In the genomic region with DNA sequence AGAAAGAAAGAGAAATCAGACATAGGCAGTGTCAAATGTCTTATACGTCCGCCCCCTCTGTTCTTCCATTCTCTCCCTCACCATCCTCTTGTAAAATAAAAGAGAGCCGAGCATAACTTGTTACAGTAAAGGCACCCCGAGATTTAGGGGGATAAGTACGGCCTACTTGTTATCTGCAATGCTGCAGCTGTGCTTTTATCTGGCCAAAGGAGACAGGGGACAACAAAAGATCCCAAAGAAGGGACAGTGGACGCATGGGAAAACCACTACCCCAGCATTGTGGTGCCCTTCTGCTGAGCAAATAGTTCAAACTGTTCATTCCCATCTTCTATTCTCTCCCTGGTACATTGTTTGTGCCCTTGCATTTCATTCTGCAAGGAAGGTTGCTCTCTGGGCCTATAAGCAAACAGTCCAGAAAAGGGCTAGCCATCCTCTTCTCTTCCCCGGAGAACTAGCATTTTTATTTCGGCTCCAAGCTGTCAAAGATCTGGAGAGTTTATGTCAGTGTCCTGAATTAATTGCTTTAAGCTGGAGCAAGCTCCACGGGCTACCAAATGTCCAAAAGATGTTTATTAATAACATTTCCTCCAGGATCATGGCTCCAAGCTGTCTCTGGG, we compare ENCODE assay signal across 24 cellular contexts. TPM values are rescaled to one million over a fixed set of nuclear protein-coding genes. Genes with fewer than 3 reads are reported as not detected.
"Had no signal": no experiment of that assay in that cellular context is flagged by ENCODE, and none has a peak within 500 bp of the region (broad histone marks: within the 10 kb centered on the region; RNA-seq: fewer than 3 reads in every experiment).

No MANE protein-coding gene starts in this region.

- H3K36me3 ChIP-seq: cardiac muscle cell, colonic mucosa, lower lobe of right lung, tibial nerve had no signal

- H3K4me3 ChIP-seq: cardiac muscle cell, colonic mucosa, lower lobe of right lung, right lobe of liver, tibial nerve had no signal

- H3K9me3 ChIP-seq: colonic mucosa, lower lobe of right lung, right lobe of liver, tibial nerve had no signal

- H3K4me1 ChIP-seq: colonic mucosa, lower lobe of right lung, tibial nerve had no signal

- H3K27me3 ChIP-seq: colonic mucosa, right lobe of liver had no signal

- DNase-seq: activated B cell treated with CpG ODN at 0.5 μM for 24 hours; activated CD4-positive, alpha-beta T cell treated with anti-CD3 and anti-CD28 coated beads, Interleukin-2, amount 50 U/mL, for 1 hour; activated CD8-positive, alpha-beta memory T cell treated with anti-CD3 and anti-CD28 coated beads, Interleukin-2, amount 10 ng/mL, durations not matched to agents 7 days and 5 days; activated CD8-positive, alpha-beta T cell treated with anti-CD3 and anti-CD28 coated beads, Interleukin-2, amount 10 ng/mL, durations not matched to agents 7 days and 5 days; activated naive CD4-positive, alpha-beta T cell; activated T-cell treated with anti-CD3 and anti-CD28 coated beads, Interleukin-2, amount 50 U/mL, for 48 hours; cerebellar nuclear complex; colonic mucosa; effector memory CD4-positive, alpha-beta T cell; erythroblast; head of caudate nucleus; hippocampal formation; kidney glomerular epithelial cell; lower lobe of right lung; mesenchymal stem cell; natural killer cell; right lobe of liver; stimulated activated CD4-positive, alpha-beta T cell treated with anti-CD3 and anti-CD28 coated beads, Interleukin-2, amount 100 ng/mL, for 48 hours; stimulated activated naive CD4-positive, alpha-beta T cell treated with Interleukin-2 at 50 U/mL for 16 hours; T-helper 1 cell had no signal

RNA-seq across cellular contexts. Expression of a gene that starts 22.3 kb away (rescaled TPM):
- polyA plus RNA-seq: cardiac muscle cell, fibroblast of lung, urinary bladder had no signal
